1 cellular context compared by ENCODE assay signal in the genomic region with DNA sequence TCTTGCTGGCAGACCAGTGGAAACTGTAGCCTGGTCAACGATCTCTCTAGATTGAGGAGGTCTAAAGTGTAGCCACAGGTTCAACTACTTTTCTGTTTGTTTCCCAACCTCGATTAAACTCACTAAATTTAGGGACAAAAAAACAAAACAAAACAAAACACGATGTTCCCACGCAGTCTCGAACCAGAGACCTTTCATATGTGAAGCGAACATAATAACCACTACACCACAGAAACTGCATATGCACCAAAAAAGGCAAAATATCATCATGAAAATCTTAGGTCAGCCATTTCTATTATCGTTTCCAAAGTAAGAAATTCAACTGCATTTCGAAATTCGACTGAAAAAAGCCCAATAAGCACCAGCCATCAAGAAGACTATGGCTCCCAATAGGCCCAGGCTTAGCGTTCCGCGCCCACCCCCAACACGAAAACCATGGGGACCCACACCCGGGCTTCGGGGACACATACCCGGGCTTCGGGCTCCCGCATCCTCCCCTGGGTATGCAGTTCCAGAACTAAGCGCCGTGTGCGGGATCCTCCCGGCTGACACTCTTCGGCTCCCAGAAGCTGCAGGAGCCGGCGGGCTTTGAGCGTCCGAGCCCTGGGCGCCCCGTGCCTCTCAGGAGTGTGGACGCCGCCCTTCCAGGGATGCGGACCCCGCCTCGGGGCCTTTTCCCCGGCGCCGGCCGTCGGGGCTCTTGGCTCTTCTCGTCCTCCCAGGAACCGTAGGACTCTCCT. TPM values are rescaled to one million over a fixed set of nuclear protein-coding genes. Genes with fewer than 3 reads are reported as not detected.
"Had no signal": no experiment of that assay in that cellular context is flagged by ENCODE, and none has a peak within 500 bp of the region (broad histone marks: within the 10 kb centered on the region; RNA-seq: fewer than 3 reads in every experiment).

No MANE protein-coding gene starts in this region.

RNA-seq across cellular contexts. Expression of a gene that starts 33.6 kb away (rescaled TPM):
- total RNA-seq: LHCN-M2 had no signal
